ENCODE assay signal across 19 cellular contexts in the genomic region with DNA sequence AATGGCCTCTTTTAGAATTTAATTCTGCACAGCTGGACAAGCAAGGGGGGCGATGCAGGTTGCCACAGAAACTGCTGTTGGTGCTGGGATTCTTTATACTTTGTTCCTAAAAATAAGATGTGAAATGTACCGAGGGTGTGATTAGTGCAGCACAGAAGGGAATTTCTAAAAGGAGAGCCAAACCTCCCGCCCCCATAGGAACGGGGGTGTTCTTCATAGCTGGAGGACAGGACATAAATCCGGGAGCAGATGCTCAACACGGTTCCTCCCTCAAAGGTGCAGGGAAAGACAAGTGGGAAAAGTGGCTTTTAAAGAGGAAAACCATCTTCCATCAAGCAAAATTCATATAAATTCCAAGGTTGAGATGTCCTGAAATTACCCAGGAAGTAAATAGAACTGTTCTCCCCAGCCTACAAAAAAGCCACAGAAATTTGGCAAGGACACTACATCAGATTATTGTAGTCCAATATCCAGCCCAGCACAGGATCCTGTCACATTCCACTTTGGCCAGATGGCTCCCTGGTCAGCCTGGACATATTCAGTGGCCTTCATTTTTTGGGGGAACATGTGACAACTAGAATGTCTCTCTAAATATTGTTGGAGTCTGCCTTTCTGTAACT.
DNase-seq lines count a peak whose midpoint lies in the region; TF ChIP-seq lines count a peak whose summit lies in the region.
"Had no signal": no experiment of that assay in that cellular context is flagged by ENCODE, and none has a peak within 500 bp of the region (broad histone marks: within the 10 kb centered on the region; RNA-seq: fewer than 3 reads in every experiment).

No MANE protein-coding gene starts in this region.

- H3K27ac ChIP-seq in VCaP, result peak overlapping the region; percentile 74
- H3K27ac ChIP-seq: BLaER1, parathyroid adenoma had no signal

- DNase-seq in GM04504 (ENCODE audit: low read depth) (peak; percentile 13), fibroblast of mammary gland (ENCODE audit: low read depth) (peak; percentile 18), putamen (ENCODE audit: low spot score) (peak; percentile 49), activated gamma-delta T cell treated with Interleukin-2 at 50 U/mL for 16 hours (no peak)
- no peak for DNase-seq in stimulated activated CD4-positive, alpha-beta T cell treated with anti-CD3 and anti-CD28 coated beads, Interleukin-15, amount 100 ng/mL, for 24 hours
- no peak for DNase-seq in activated T-cell treated with anti-CD3 and anti-CD28 coated beads, Interleukin-2, amount 50 U/mL, for 1 hour
- DNase-seq: activated CD4-positive, CD25-positive, alpha-beta regulatory T cell treated with anti-CD3 and anti-CD28 coated beads, Interleukin-2, amount 50 U/mL, for 72 hours; effector CD4-positive, alpha-beta T cell; GDM1; naive thymus-derived CD4-positive, alpha-beta T cell; NCI-H187; stimulated activated CD4-positive, alpha-beta T cell treated with anti-CD3 and anti-CD28 coated beads, Interleukin-2, amount 100 ng/mL, for 48 hours; stimulated activated naive CD8-positive, alpha-beta T cell treated with anti-CD3 and anti-CD28 coated beads, Interleukin-15, amount 100 ng/mL, for 72 hours; trophoblast cell had no signal

- no peak overlapping the region for H3K4me3 ChIP-seq in fibroblast of mammary gland (ENCODE audit: control insufficient read depth, low read depth, low read length)
- H3K4me3 ChIP-seq: BLaER1, GM12878, lung had no signal

- TF ChIP-seq CTCF in VCaP (conservative IDR thresholded peaks at IDR 0.05), result no peak
- TF ChIP-seq CTCF in fibroblast of mammary gland (conservative IDR thresholded peaks at IDR 0.05; ENCODE audit: control insufficient read depth, insufficient read depth, low read depth, low read length), result no peak

Comparison
In these comparisons a context has a peak if more than half of its experiments do, and no peak if none do; other contexts are left out.
1. DNase-seq: peak in GM04504 (single experiment), fibroblast of mammary gland (single experiment) and putamen (single experiment); none in activated gamma-delta T cell treated with Interleukin-2 at 50 U/mL for 16 hours (single experiment), stimulated activated CD4-positive, alpha-beta T cell treated with anti-CD3 and anti-CD28 coated beads, Interleukin-15, amount 100 ng/mL, for 24 hours (single experiment) and activated T-cell treated with anti-CD3 and anti-CD28 coated beads, Interleukin-2, amount 50 U/mL, for 1 hour (single experiment).